ENCODE assay signal across 18 cellular contexts in genomic region chr3:46714728-46715506, GRCh38. TPM values are rescaled to one million over a fixed set of nuclear protein-coding genes. Genes with fewer than 3 reads are reported as not detected.
A peak's percentile ranks its signal among the peaks of the same experiment; 100 is the strongest.
DNase-seq lines count a peak whose midpoint lies in the region; ATAC-seq and TF ChIP-seq lines count a peak whose summit lies in the region.
"Had no signal": no experiment of that assay in that cellular context is flagged by ENCODE, and none has a peak within 500 bp of the region (broad histone marks: within the 10 kb centered on the region; RNA-seq: fewer than 3 reads in every experiment).

No MANE protein-coding gene starts in this region.

- ATAC-seq in omental fat pad (ENCODE audit: low FRiP score) (no peak), HG03025 (IDR thresholded peaks at IDR 0.05; ENCODE audit: low FRiP score, unreplicated experiment) (no peak), psoas muscle (no peak)

- WGBS in testis, 2 donors: 84 to 91% methylated on average over 10 of the region's 10 CpGs
- WGBS in psoas muscle, 3 donors: 79 to 91% (median 81%) methylated on average over 10 of the region's 10 CpGs

- H3K9me3 ChIP-seq in testis: no peaks in the 10 kb centered on the region
- no peaks in the 10 kb centered on the region for H3K9me3 ChIP-seq in psoas muscle

- H3K36me3 ChIP-seq in testis (ENCODE audit: low read depth, missing control alignments) (no peaks in the 10 kb centered on the region), psoas muscle (ENCODE audit: insufficient read depth in 1 of 2, low read depth in 1 of 2) (peaks cover 0 to 3% of the 10 kb centered on the region in 2 donors)

- H3K27ac ChIP-seq in coronary artery (no peak overlapping the region), testis (no peak overlapping the region), psoas muscle (no peak overlapping the region)

- TF ChIP-seq CTCF in coronary artery (IDR thresholded peaks at IDR 0.05): no peak
- no peak for TF ChIP-seq CTCF in omental fat pad (IDR thresholded peaks at IDR 0.05)
- no peak for TF ChIP-seq CTCF in testis (IDR thresholded peaks at IDR 0.05)
- no peak for TF ChIP-seq CTCF in psoas muscle (IDR thresholded peaks at IDR 0.05)

- H3K4me1 ChIP-seq in testis (no peaks in the 10 kb centered on the region), psoas muscle (peaks cover 7% of the 10 kb centered on the region)

- no peak overlapping the region for H3K4me3 ChIP-seq in coronary artery
- no peak overlapping the region for H3K4me3 ChIP-seq in testis
- no peak overlapping the region for H3K4me3 ChIP-seq in psoas muscle

- intact Hi-C loops in testis (cut with DNase I; ENCODE audit: low total_unique reads) (no loop called here), psoas muscle (cut with DNase I) (no loop called here)

- TF ChIP-seq POLR2A in testis (IDR thresholded peaks at IDR 0.05): no peak

- DNase-seq in activated effector memory CD4-positive, alpha-beta T cell treated with anti-CD3 and anti-CD28 coated beads, Interleukin-2, amount 50 U/mL, for 16 hours: peak; percentile 49
- no peak for DNase-seq in activated effector memory CD4-positive, alpha-beta T cell treated with Interleukin-2 at 50 U/mL for 16 hours
- DNase-seq in coronary artery (ENCODE audit: low spot score) (peak; percentile 28), omental fat pad (ENCODE audit: low spot score) (peak; percentile 3), testis (peak; percentile 2), DMS79 treated with DMSO at 0.1 percent for 48 hours (lab: John Stamatoyannopoulos, UW) (no peak), psoas muscle (no peak)
- DNase-seq: C1 segment of cervical spinal cord, GDM1, NCI-H1105 treated with DMSO at 0.1 percent for 48 hours, NCI-H1694 treated with DMSO at 0.1 percent for 48 hours, NCI-H345, NCI-H526 treated with DMSO at 0.1 percent for 48 hours, RPMI8226 had no signal

- H3K27me3 ChIP-seq in testis (no peaks in the 10 kb centered on the region), psoas muscle (ENCODE audit: insufficient read depth in 3 of 3, low read length in 2 of 3) (peaks cover 0 to 6% (median 3%) of the 10 kb centered on the region in 3 donors)

RNA-seq across cellular contexts. Expression of gene PRSS50, which starts 2.8 kb away (rescaled TPM):
- total RNA-seq in omental fat pad (under 1 TPM in 1 of 4 donors, not detected in 3; 0.32 TPM), testis (1 to 10 TPM; 3.8 to 6.2 TPM), psoas muscle (under 1 TPM in 3 of 4 donors, not detected in 1; 0.12 to 0.34 (median 0.23) TPM)
- polyA plus RNA-seq in testis (ENCODE audit: insufficient read depth, low read depth, low replicate concordance) (0.92 TPM), psoas muscle (under 1 TPM; 0.01 to 0.15 (median 0.07) TPM)
- total RNA-seq: HT1080, LHCN-M2 had no signal
- polyA plus RNA-seq: IgD-negative memory B cell had no signal

RNA-seq across cellular contexts. Expression of gene TMIE, which starts 13.7 kb away (rescaled TPM):
- total RNA-seq in omental fat pad (under 1 TPM in 1 of 4 donors, not detected in 3; 0.79 TPM), testis (1 to 10 TPM; 1.5 to 2.3 TPM), psoas muscle (1 to 10 TPM in 1 of 4 donors, under 1 TPM in 3; 0.27 to 2.2 (median 0.33) TPM)
- polyA plus RNA-seq in testis (ENCODE audit: insufficient read depth, low read depth, low replicate concordance) (1.8 TPM), psoas muscle (1 to 10 TPM in 1 of 3 donors, under 1 TPM in 2; 0.40 to 1.1 (median 0.65) TPM)
- total RNA-seq: HT1080, LHCN-M2 had no signal
- polyA plus RNA-seq: IgD-negative memory B cell had no signal

RNA-seq across cellular contexts. Expression of gene ALS2CL, which starts 21.4 kb away (rescaled TPM):
- total RNA-seq in omental fat pad: 10 to 100 TPM in 1 of 4 donors, 1 to 10 TPM in 3; 3.7 to 30.6 (median 6.7) TPM
- total RNA-seq in testis: 10 to 100 TPM in 1 of 2 donors, 1 to 10 TPM in 1; 5.4 to 11.2 TPM
- 4.4 TPM for polyA plus RNA-seq in testis (ENCODE audit: insufficient read depth, low read depth, low replicate concordance)
- 10 to 100 TPM in 1 of 4 donors, 1 to 10 TPM in 3; 5.0 to 10.1 (median 8.0) TPM for total RNA-seq in psoas muscle
- polyA plus RNA-seq in psoas muscle: 1 to 10 TPM; 5.2 to 6.6 (median 5.5) TPM

Comparison
In these comparisons a context has a peak if more than half of its experiments do, and no peak if none do; other contexts are left out.
1. DNase-seq: peak in activated effector memory CD4-positive, alpha-beta T cell treated with anti-CD3 and anti-CD28 coated beads, Interleukin-2, amount 50 U/mL, for 16 hours (single experiment), coronary artery (single experiment), omental fat pad (single experiment) and testis (single experiment); none in activated effector memory CD4-positive, alpha-beta T cell treated with Interleukin-2 at 50 U/mL for 16 hours (single experiment), DMS79 treated with DMSO at 0.1 percent for 48 hours (single experiment) and psoas muscle (0 of 2).